In genomic region chr2:87458938-87459337, GRCh38 we compare ENCODE assay signal across 8 cellular contexts.
A peak's percentile ranks its signal among the peaks of the same experiment; 100 is the strongest.
DNase-seq lines count a peak whose midpoint lies in the region; ATAC-seq and TF ChIP-seq lines count a peak whose summit lies in the region.
"Not testable (repeated sequence)": the region's sequence is repeated elsewhere in the genome, so short reads cannot be mapped to it uniquely, and the experiment has no call there.

No MANE protein-coding gene starts in this region.

- not testable (repeated sequence) for H3K27me3 ChIP-seq in CD8-positive, alpha-beta T cell (ENCODE audit: insufficient read depth, low read length); OCI-LY3 (ENCODE audit: low read depth, low read length); naive thymus-derived CD4-positive, alpha-beta T cell (ENCODE audit: control insufficient read depth in 2 of 2, insufficient read depth in 2 of 2, low read length in 2 of 2)

- H3K4me3 ChIP-seq in CD8-positive, alpha-beta T cell (ENCODE audit: low read depth, low read length); OCI-LY3 (ENCODE audit: low read length); naive thymus-derived CD4-positive, alpha-beta T cell (ENCODE audit: low read length): not testable (repeated sequence)

- not testable (repeated sequence) for H3K4me3 Mint-ChIP-seq in CD8-positive, alpha-beta T cell
- peak overlapping the region; percentile 87 for H3K4me3 Mint-ChIP-seq in activated CD4-positive, alpha-beta T cell treated with anti-CD3 and anti-CD28 coated beads, Interleukin-2, amount 10 ng/mL, durations not matched to agents 24 days and 14 days
- H3K4me3 Mint-ChIP-seq in activated T-helper 1 cell treated with anti-CD3 and anti-CD28 coated beads, Interleukin-12 subunit alpha, Interleukin-12 subunit beta, Interleukin-2, Interleukin-4 antibody, amounts not matched to agents 30 ng/mL and 10 ng/mL and 1 ng/mL, durations not matched to agents 14 hours and 24 hours and 36 hours: peak overlapping the region; percentile 91
- H3K4me3 Mint-ChIP-seq in activated naive CD8-positive, alpha-beta T cell treated with anti-CD3 and anti-CD28 coated beads, Interleukin-2, amount 50 U/mL, for 24 hours: peak overlapping the region; percentile 85
- H3K4me3 Mint-ChIP-seq in naive thymus-derived CD4-positive, alpha-beta T cell: peak overlapping the region in 1 of 10 donors; percentile 85
- H3K4me3 Mint-ChIP-seq in stimulated activated memory B cell treated with anti-CD40 and anti-IgM and Interleukin-4, amounts not matched to agents 10 μg/mL and 1 μg/mL and 100 μg/mL, for 72 hours: peak overlapping the region; percentile 44

- peak; percentile 9 for ATAC-seq in CD8-positive, alpha-beta T cell
- peak; percentile 35 for ATAC-seq in activated naive CD8-positive, alpha-beta T cell treated with anti-CD3 and anti-CD28 coated beads, Interleukin-2, amount 50 U/mL, for 24 hours
- peak; percentile 56 for ATAC-seq in Right ventricle myocardium inferior
- ATAC-seq in naive thymus-derived CD4-positive, alpha-beta T cell: peak; percentile 18
- peak; percentile 44 for ATAC-seq in stimulated activated memory B cell treated with anti-CD40 and anti-IgM and Interleukin-4, amounts not matched to agents 10 μg/mL and 1 μg/mL and 100 μg/mL, for 72 hours

- not testable (repeated sequence) for H3K36me3 Mint-ChIP-seq in CD8-positive, alpha-beta T cell; stimulated activated memory B cell treated with anti-CD40 and anti-IgM and Interleukin-4, amounts not matched to agents 10 μg/mL and 1 μg/mL and 100 μg/mL, for 72 hours
- peaks cover 16% of the 10 kb centered on the region for H3K36me3 Mint-ChIP-seq in activated CD4-positive, alpha-beta T cell treated with anti-CD3 and anti-CD28 coated beads, Interleukin-2, amount 10 ng/mL, durations not matched to agents 24 days and 14 days (ENCODE audit: low read depth)
- peaks cover 16% of the 10 kb centered on the region for H3K36me3 Mint-ChIP-seq in activated T-helper 1 cell treated with anti-CD3 and anti-CD28 coated beads, Interleukin-12 subunit alpha, Interleukin-12 subunit beta, Interleukin-2, Interleukin-4 antibody, amounts not matched to agents 30 ng/mL and 10 ng/mL and 1 ng/mL, durations not matched to agents 14 hours and 24 hours and 36 hours (ENCODE audit: low read depth)
- peaks cover 10% of the 10 kb centered on the region for H3K36me3 Mint-ChIP-seq in activated naive CD8-positive, alpha-beta T cell treated with anti-CD3 and anti-CD28 coated beads, Interleukin-2, amount 50 U/mL, for 24 hours (ENCODE audit: low read depth)
- H3K36me3 Mint-ChIP-seq in naive thymus-derived CD4-positive, alpha-beta T cell: peaks cover 0 to 10% (median 0%) of the 10 kb centered on the region in 5 donors

- H3K4me1 ChIP-seq in CD8-positive, alpha-beta T cell (ENCODE audit: insufficient read depth, low read length); naive thymus-derived CD4-positive, alpha-beta T cell (ENCODE audit: control insufficient read depth in 2 of 2, insufficient read depth in 2 of 2, low read length in 2 of 2): not testable (repeated sequence)
- peaks cover 15% of the 10 kb centered on the region; the same call in 1 of the 2 replicates for H3K4me1 ChIP-seq in OCI-LY3 (ENCODE audit: low read length)

- not testable (repeated sequence) for H3K9me3 ChIP-seq in CD8-positive, alpha-beta T cell (ENCODE audit: low read length); OCI-LY3 (ENCODE audit: insufficient read depth, low read length); naive thymus-derived CD4-positive, alpha-beta T cell (ENCODE audit: control insufficient read depth in 2 of 3, low read length in 3 of 3)

- H3K9me3 Mint-ChIP-seq in CD8-positive, alpha-beta T cell; activated CD4-positive, alpha-beta T cell treated with anti-CD3 and anti-CD28 coated beads, Interleukin-2, amount 10 ng/mL, durations not matched to agents 24 days and 14 days; activated T-helper 1 cell treated with anti-CD3 and anti-CD28 coated beads, Interleukin-12 subunit alpha, Interleukin-12 subunit beta, Interleukin-2, Interleukin-4 antibody, amounts not matched to agents 30 ng/mL and 10 ng/mL and 1 ng/mL, durations not matched to agents 14 hours and 24 hours and 36 hours; activated naive CD8-positive, alpha-beta T cell treated with anti-CD3 and anti-CD28 coated beads, Interleukin-2, amount 50 U/mL, for 24 hours; naive thymus-derived CD4-positive, alpha-beta T cell; stimulated activated memory B cell treated with anti-CD40 and anti-IgM and Interleukin-4, amounts not matched to agents 10 μg/mL and 1 μg/mL and 100 μg/mL, for 72 hours: not testable (repeated sequence)

- H3K27ac Mint-ChIP-seq in CD8-positive, alpha-beta T cell: peak overlapping the region; percentile 27
- peak overlapping the region; percentile 87 for H3K27ac Mint-ChIP-seq in activated CD4-positive, alpha-beta T cell treated with anti-CD3 and anti-CD28 coated beads, Interleukin-2, amount 10 ng/mL, durations not matched to agents 24 days and 14 days
- peak overlapping the region; percentile 62 for H3K27ac Mint-ChIP-seq in activated T-helper 1 cell treated with anti-CD3 and anti-CD28 coated beads, Interleukin-12 subunit alpha, Interleukin-12 subunit beta, Interleukin-2, Interleukin-4 antibody, amounts not matched to agents 30 ng/mL and 10 ng/mL and 1 ng/mL, durations not matched to agents 14 hours and 24 hours and 36 hours
- H3K27ac Mint-ChIP-seq in activated naive CD8-positive, alpha-beta T cell treated with anti-CD3 and anti-CD28 coated beads, Interleukin-2, amount 50 U/mL, for 24 hours: peak overlapping the region; percentile 85
- peak overlapping the region in 1 of 9 donors; percentile 78 for H3K27ac Mint-ChIP-seq in naive thymus-derived CD4-positive, alpha-beta T cell
- peak overlapping the region; percentile 46 for H3K27ac Mint-ChIP-seq in stimulated activated memory B cell treated with anti-CD40 and anti-IgM and Interleukin-4, amounts not matched to agents 10 μg/mL and 1 μg/mL and 100 μg/mL, for 72 hours

- not testable (repeated sequence) for H3K27me3 Mint-ChIP-seq in CD8-positive, alpha-beta T cell (ENCODE audit: low read depth); activated CD4-positive, alpha-beta T cell treated with anti-CD3 and anti-CD28 coated beads, Interleukin-2, amount 10 ng/mL, durations not matched to agents 24 days and 14 days; activated T-helper 1 cell treated with anti-CD3 and anti-CD28 coated beads, Interleukin-12 subunit alpha, Interleukin-12 subunit beta, Interleukin-2, Interleukin-4 antibody, amounts not matched to agents 30 ng/mL and 10 ng/mL and 1 ng/mL, durations not matched to agents 14 hours and 24 hours and 36 hours (ENCODE audit: insufficient read depth); activated naive CD8-positive, alpha-beta T cell treated with anti-CD3 and anti-CD28 coated beads, Interleukin-2, amount 50 U/mL, for 24 hours; naive thymus-derived CD4-positive, alpha-beta T cell; stimulated activated memory B cell treated with anti-CD40 and anti-IgM and Interleukin-4, amounts not matched to agents 10 μg/mL and 1 μg/mL and 100 μg/mL, for 72 hours

- CTCF ChIA-PET in CD8-positive, alpha-beta T cell (lab: Charles Lee); naive thymus-derived CD4-positive, alpha-beta T cell (lab: Charles Lee): not testable (repeated sequence)

- H3K9ac ChIP-seq in OCI-LY3 (ENCODE audit: low read length): not testable (repeated sequence)

- DNase-seq in CD8-positive, alpha-beta T cell; activated CD4-positive, alpha-beta T cell treated with anti-CD3 and anti-CD28 coated beads, Interleukin-2, amount 10 ng/mL, durations not matched to agents 24 days and 14 days; activated T-helper 1 cell treated with anti-CD3 and anti-CD28 coated beads, Interleukin-12 subunit alpha, Interleukin-12 subunit beta, Interleukin-2, Interleukin-4 antibody, amounts not matched to agents 30 ng/mL and 10 ng/mL and 1 ng/mL, durations not matched to agents 14 hours and 24 hours and 36 hours (ENCODE audit: low spot score); activated naive CD8-positive, alpha-beta T cell treated with anti-CD3 and anti-CD28 coated beads, Interleukin-2, amount 50 U/mL, for 24 hours; Right ventricle myocardium inferior (ENCODE audit: missing footprints); naive thymus-derived CD4-positive, alpha-beta T cell: not testable (repeated sequence)

- not testable (repeated sequence) for TF ChIP-seq CTCF in CD8-positive, alpha-beta T cell (IDR thresholded peaks at IDR 0.05); OCI-LY3 (IDR thresholded peaks at IDR 0.05; ENCODE audit: low read depth, low read length)

- not testable (repeated sequence) for H3K4me1 Mint-ChIP-seq in CD8-positive, alpha-beta T cell (ENCODE audit: low read depth); stimulated activated memory B cell treated with anti-CD40 and anti-IgM and Interleukin-4, amounts not matched to agents 10 μg/mL and 1 μg/mL and 100 μg/mL, for 72 hours
- peaks cover 13% of the 10 kb centered on the region for H3K4me1 Mint-ChIP-seq in activated CD4-positive, alpha-beta T cell treated with anti-CD3 and anti-CD28 coated beads, Interleukin-2, amount 10 ng/mL, durations not matched to agents 24 days and 14 days
- H3K4me1 Mint-ChIP-seq in activated T-helper 1 cell treated with anti-CD3 and anti-CD28 coated beads, Interleukin-12 subunit alpha, Interleukin-12 subunit beta, Interleukin-2, Interleukin-4 antibody, amounts not matched to agents 30 ng/mL and 10 ng/mL and 1 ng/mL, durations not matched to agents 14 hours and 24 hours and 36 hours (ENCODE audit: low read depth): peaks cover 12% of the 10 kb centered on the region
- peaks cover 26% of the 10 kb centered on the region for H3K4me1 Mint-ChIP-seq in activated naive CD8-positive, alpha-beta T cell treated with anti-CD3 and anti-CD28 coated beads, Interleukin-2, amount 50 U/mL, for 24 hours
- peaks cover 0 to 17% (median 0%) of the 10 kb centered on the region in 7 donors for H3K4me1 Mint-ChIP-seq in naive thymus-derived CD4-positive, alpha-beta T cell

- peak overlapping the region; percentile 51 for H3K4me2 ChIP-seq in OCI-LY3 (ENCODE audit: low read length)

- not testable (repeated sequence) for H4K20me1 ChIP-seq in OCI-LY3 (ENCODE audit: insufficient read depth, low read length)

- intact Hi-C loops in CD8-positive, alpha-beta T cell (cut with DNase I, micrococcal nuclease); activated CD4-positive, alpha-beta T cell treated with anti-CD3 and anti-CD28 coated beads, Interleukin-2, amount 10 ng/mL, durations not matched to agents 24 days and 14 days (cut with micrococcal nuclease); activated T-helper 1 cell treated with anti-CD3 and anti-CD28 coated beads, Interleukin-12 subunit alpha, Interleukin-12 subunit beta, Interleukin-2, Interleukin-4 antibody, amounts not matched to agents 30 ng/mL and 10 ng/mL and 1 ng/mL, durations not matched to agents 14 hours and 24 hours and 36 hours (cut with micrococcal nuclease); Right ventricle myocardium inferior (cut with DNase I); naive thymus-derived CD4-positive, alpha-beta T cell (cut with micrococcal nuclease): not testable (repeated sequence)

- H3K79me2 ChIP-seq in OCI-LY3 (ENCODE audit: low read length): peaks cover 29% of the 10 kb centered on the region

- not testable (repeated sequence) for H3K27ac ChIP-seq in CD8-positive, alpha-beta T cell (ENCODE audit: low read depth, low read length); OCI-LY3 (ENCODE audit: low read length); naive thymus-derived CD4-positive, alpha-beta T cell (ENCODE audit: low read depth, low read length)

- H2AFZ ChIP-seq in OCI-LY3 (ENCODE audit: low read depth, low read length): not testable (repeated sequence)

- not testable (repeated sequence) for H3K36me3 ChIP-seq in CD8-positive, alpha-beta T cell (ENCODE audit: insufficient read depth, low read length); OCI-LY3 (replicated peaks; ENCODE audit: low read depth, low read length); naive thymus-derived CD4-positive, alpha-beta T cell (ENCODE audit: control insufficient read depth in 2 of 3, insufficient read depth in 3 of 3, low read length in 3 of 3)

- POLR2A ChIA-PET in CD8-positive, alpha-beta T cell (lab: Charles Lee); naive thymus-derived CD4-positive, alpha-beta T cell (lab: Charles Lee): not testable (repeated sequence)
